In genomic region chr12:9646794-9647622, GRCh38 we compare ENCODE assay signal across 8 cellular contexts. TPM values are rescaled to one million over a fixed set of nuclear protein-coding genes. Genes with fewer than 3 reads are reported as not detected.
DNase-seq lines count a peak whose midpoint lies in the region; ATAC-seq and TF ChIP-seq lines count a peak whose summit lies in the region.

No MANE protein-coding gene starts in this region.

- H3K4me2 ChIP-seq in trophoblast cell (ENCODE audit: low read length), result peak overlapping the region; percentile 70

- peak overlapping the region; percentile 94 for H2BK120ac ChIP-seq in trophoblast cell (ENCODE audit: insufficient read depth, low read length, poor library complexity)

- H3K79me1 ChIP-seq in trophoblast cell (ENCODE audit: low read length), result peaks cover 24% of the 10 kb centered on the region

- H3K9me3 ChIP-seq in trophoblast cell (ENCODE audit: insufficient read depth, low read depth, low read length), result no peaks in the 10 kb centered on the region

- H3K27ac ChIP-seq in RWPE1 (peak overlapping the region; percentile 93), trophoblast cell (ENCODE audit: low read depth, low read length) (peak overlapping the region; percentile 98)

- peaks cover 11% of the 10 kb centered on the region for H3K79me2 ChIP-seq in trophoblast cell (ENCODE audit: control insufficient read depth, insufficient read depth, low read length, poor library complexity)

- H3K23ac ChIP-seq in trophoblast cell (ENCODE audit: low read length), result no peak overlapping the region

- peak overlapping the region; percentile 52 for H2BK12ac ChIP-seq in trophoblast cell (ENCODE audit: low read length)

- H2AK5ac ChIP-seq in trophoblast cell (ENCODE audit: low read length), result no peak overlapping the region

- no peak overlapping the region for H3K4me3 ChIP-seq in trophoblast cell (ENCODE audit: low read depth, low read length)

- TF ChIP-seq POLR2A in GM18505 (IDR thresholded peaks at IDR 0.05; ENCODE audit: borderline replicate concordance, extremely low read depth, insufficient read depth, insufficient read length) (no peak), erythroblast (IDR thresholded peaks at IDR 0.05; ENCODE audit: low read length) (no peak)

- no peak for TF ChIP-seq CTCF in RWPE1 (conservative IDR thresholded peaks at IDR 0.05; ENCODE audit: low read depth)

- peak; percentile 0 for ATAC-seq in GM18505 (IDR thresholded peaks at IDR 0.05; ENCODE audit: unreplicated experiment)
- no peak for ATAC-seq in GM21423 (IDR thresholded peaks at IDR 0.05; ENCODE audit: unreplicated experiment)
- no peak for ATAC-seq in GM21360 (IDR thresholded peaks at IDR 0.05; ENCODE audit: unreplicated experiment)
- ATAC-seq in GM21381 (IDR thresholded peaks at IDR 0.05; ENCODE audit: unreplicated experiment), result no peak

- H3K27me3 ChIP-seq in trophoblast cell (ENCODE audit: insufficient read depth, low read length), result no peaks in the 10 kb centered on the region

- H3K4ac ChIP-seq in trophoblast cell (ENCODE audit: low read depth, low read length), result peak overlapping the region; percentile 93

- peak overlapping the region; percentile 95 for H4K91ac ChIP-seq in trophoblast cell (ENCODE audit: low read depth, low read length)

- H3K18ac ChIP-seq in trophoblast cell (ENCODE audit: low read length), result peak overlapping the region; percentile 25

- H2AFZ ChIP-seq in trophoblast cell (ENCODE audit: insufficient read depth, low read length, poor library complexity), result peak overlapping the region; percentile 45

- peaks cover 18 to 27% of the 10 kb centered on the region in 2 experiments for H3K4me1 ChIP-seq in trophoblast cell (ENCODE audit: control insufficient read depth in 1 of 2, insufficient read depth in 2 of 2, low read length in 2 of 2)

- H3K36me3 ChIP-seq in trophoblast cell (ENCODE audit: control insufficient read depth in 1 of 2, insufficient read depth in 2 of 2, low read length in 2 of 2), result peaks cover 3% of the 10 kb centered on the region in 2 experiments

- H3K9ac ChIP-seq in trophoblast cell (ENCODE audit: low read length), result peak overlapping the region; percentile 64

- no CpG with 5 or more reads among the region's 9 CpGs for WGBS in trophoblast cell (ENCODE audit: extremely low coverage, insufficient coverage, insufficient read length)

- peak overlapping the region; percentile 98 for H2BK5ac ChIP-seq in trophoblast cell (ENCODE audit: low read depth, low read length, poor library complexity)

- DNase-seq in RWPE1 (ENCODE audit: low spot score) (no peak), erythroblast (lab: John Stamatoyannopoulos, UW) (peak; percentile 33 to 38), trophoblast cell (no peak), LoVo (ENCODE audit: low spot score) (no peak)

- CTCF ChIA-PET in RWPE1 (lab: Yijun Ruan, JAX), result no interaction called here

- peak overlapping the region; percentile 96 for H3K14ac ChIP-seq in trophoblast cell (ENCODE audit: low read length)

- POLR2A ChIA-PET in RWPE1 (lab: Yijun Ruan, JAX; ENCODE audit: low non-redundant PET), result no interaction called here

- peak overlapping the region; percentile 91 for H4K12ac ChIP-seq in trophoblast cell (ENCODE audit: low read depth, low read length)

- peak overlapping the region; percentile 93 for H4K8ac ChIP-seq in trophoblast cell (ENCODE audit: low read depth, low read length)

RNA-seq across cellular contexts. Expression of gene CLEC2D, which starts 22.5 kb away (rescaled TPM):
- 2.8 TPM in 2 replicates for polyA plus RNA-seq in trophoblast cell (2013)

RNA-seq across cellular contexts. Expression of gene KLRB1, which starts 39.3 kb away (rescaled TPM):
- not detected in 2 replicates for polyA plus RNA-seq in trophoblast cell (2013)

Comparison
In these comparisons a context has a peak if more than half of its experiments do, and no peak if none do; other contexts are left out.
1. DNase-seq: peak in erythroblast (2 of 2); none in RWPE1 (single experiment), trophoblast cell (0 of 2) and LoVo (single experiment).